8 cellular contexts compared by ENCODE assay signal in genomic region chr17:76738468-76738850, GRCh38. TPM values are rescaled to one million over a fixed set of nuclear protein-coding genes. Genes with fewer than 3 reads are reported as not detected.
DNase-seq lines count a peak whose midpoint lies in the region; ATAC-seq and TF ChIP-seq lines count a peak whose summit lies in the region.

No MANE protein-coding gene starts in this region.

- H3K27me3 Mint-ChIP-seq in activated T-cell treated with anti-CD3 and anti-CD28 coated beads, Interleukin-2, amount 50 U/mL, for 4 hours (ENCODE audit: low read depth) = no peaks in the 10 kb centered on the region
- peaks cover 7% of the 10 kb centered on the region for H3K27me3 Mint-ChIP-seq in activated naive CD8-positive, alpha-beta T cell treated with anti-CD3 and anti-CD28 coated beads for 36 hours

- peaks cover 1% of the 10 kb centered on the region for H3K36me3 ChIP-seq in kidney epithelial cell (ENCODE audit: control insufficient read depth, insufficient read depth, low read length)
- peaks cover 17 to 42% (median 34%) of the 10 kb centered on the region in 3 donors for H3K36me3 ChIP-seq in tibial artery

- H3K27me3 ChIP-seq in kidney epithelial cell (ENCODE audit: control insufficient read depth, insufficient read depth, low read length) (no peaks in the 10 kb centered on the region), tibial artery (no peaks in the 10 kb centered on the region)

- peak overlapping the region; percentile 99 for H3K27ac Mint-ChIP-seq in activated naive CD8-positive, alpha-beta T cell treated with anti-CD3 and anti-CD28 coated beads for 36 hours

- H3K4me1 ChIP-seq in tibial artery = peaks cover 0 to 51% (median 40%) of the 10 kb centered on the region in 4 donors

- intact Hi-C loops in tibial artery (cut with DNase I; ENCODE audit: low total_unique reads) = loop anchor here (10.0 kb wide), 1 partner anchor 1224 kb away; the partner anchor contains the start of genes CASKIN2 and TSEN54

- peak overlapping the region; percentile 97 to 100 for H3K27ac ChIP-seq in tibial artery

- ATAC-seq in activated T-cell treated with anti-CD3 and anti-CD28 coated beads, Interleukin-2, amount 50 U/mL, for 4 hours = no peak

- H3K4me1 Mint-ChIP-seq in activated T-cell treated with anti-CD3 and anti-CD28 coated beads, Interleukin-2, amount 50 U/mL, for 4 hours (ENCODE audit: low read depth) = peaks cover 29% of the 10 kb centered on the region
- H3K4me1 Mint-ChIP-seq in activated naive CD8-positive, alpha-beta T cell treated with anti-CD3 and anti-CD28 coated beads for 36 hours = peaks cover 33% of the 10 kb centered on the region

- H3K9me3 ChIP-seq in tibial artery = no peaks in the 10 kb centered on the region

- H3K4me3 ChIP-seq in kidney epithelial cell (ENCODE audit: low read depth, low read length) (peak overlapping the region; percentile 63), tibial artery (peak overlapping the region; percentile 89 to 99)

- peak overlapping the region; percentile 88 for H3K4me3 Mint-ChIP-seq in activated T-cell treated with anti-CD3 and anti-CD28 coated beads, Interleukin-2, amount 50 U/mL, for 4 hours
- peak overlapping the region; percentile 95 for H3K4me3 Mint-ChIP-seq in activated naive CD8-positive, alpha-beta T cell treated with anti-CD3 and anti-CD28 coated beads for 36 hours

- TF ChIP-seq CTCF in kidney epithelial cell (IDR thresholded peaks at IDR 0.05; ENCODE audit: insufficient read depth, low read length, poor library complexity, severe bottlenecking) = no peak
- no peak for TF ChIP-seq CTCF in tibial artery (IDR thresholded peaks at IDR 0.05)

- DNase-seq in activated T-cell treated with anti-CD3 and anti-CD28 coated beads, Interleukin-2, amount 50 U/mL, for 4 hours = no peak
- DNase-seq in activated T-cell treated with anti-CD3 and anti-CD28 coated beads for 4 hours (no peak), kidney epithelial cell (ENCODE audit: low read depth) (no peak), tibial artery (no peak), NCI-H2196 (lab: John Stamatoyannopoulos, UW; ENCODE audit: unreplicated experiment) (no peak), NCI-H1092 treated with DMSO at 0.1 percent for 48 hours (lab: John Stamatoyannopoulos, UW) (no peak)
- no peak for DNase-seq in activated naive CD8-positive, alpha-beta T cell treated with anti-CD3 and anti-CD28 coated beads for 36 hours
- no peak for DNase-seq in stimulated activated CD4-positive, alpha-beta T cell treated with anti-CD3 and anti-CD28 coated beads, Interleukin-2, amount 100 ng/mL, for 48 hours

- H3K36me3 Mint-ChIP-seq in activated T-cell treated with anti-CD3 and anti-CD28 coated beads, Interleukin-2, amount 50 U/mL, for 4 hours (ENCODE audit: insufficient read depth) = peaks cover 34% of the 10 kb centered on the region
- peaks cover 40% of the 10 kb centered on the region for H3K36me3 Mint-ChIP-seq in activated naive CD8-positive, alpha-beta T cell treated with anti-CD3 and anti-CD28 coated beads for 36 hours

- H3K9me3 Mint-ChIP-seq in activated T-cell treated with anti-CD3 and anti-CD28 coated beads, Interleukin-2, amount 50 U/mL, for 4 hours = no peaks in the 10 kb centered on the region
- H3K9me3 Mint-ChIP-seq in activated naive CD8-positive, alpha-beta T cell treated with anti-CD3 and anti-CD28 coated beads for 36 hours = no peaks in the 10 kb centered on the region

RNA-seq across cellular contexts. Expression of gene MFSD11, which starts 0.5 kb away (rescaled TPM):
- total RNA-seq in activated T-cell treated with anti-CD3 and anti-CD28 coated beads, Interleukin-2, amount 50 U/mL, for 4 hours = 10 to 100 TPM; 14.6 to 16.6 (median 15.1) TPM
- total RNA-seq in activated naive CD8-positive, alpha-beta T cell treated with anti-CD3 and anti-CD28 coated beads for 36 hours = 10 to 100 TPM; 14.4 to 16.0 TPM
- total RNA-seq in kidney epithelial cell = 17.5 and 21.2 TPM in 2 replicates

RNA-seq across cellular contexts. Expression of gene SRSF2, which starts 1.3 kb away (rescaled TPM):
- 100 to 1,000 TPM; 845 to 927 (median 920) TPM for total RNA-seq in activated T-cell treated with anti-CD3 and anti-CD28 coated beads, Interleukin-2, amount 50 U/mL, for 4 hours
- total RNA-seq in activated naive CD8-positive, alpha-beta T cell treated with anti-CD3 and anti-CD28 coated beads for 36 hours = 100 to 1,000 TPM; 549 to 571 TPM
- 185 and 217 TPM in 2 replicates for total RNA-seq in kidney epithelial cell

RNA-seq across cellular contexts. Expression of gene METTL23, which starts 11.8 kb away (rescaled TPM):
- 10 to 100 TPM; 31.4 to 34.4 (median 31.5) TPM for total RNA-seq in activated T-cell treated with anti-CD3 and anti-CD28 coated beads, Interleukin-2, amount 50 U/mL, for 4 hours
- total RNA-seq in activated naive CD8-positive, alpha-beta T cell treated with anti-CD3 and anti-CD28 coated beads for 36 hours = 10 to 100 TPM; 30.0 to 30.6 TPM
- total RNA-seq in kidney epithelial cell = 32.8 TPM in 2 replicates

RNA-seq across cellular contexts. Expression of gene JMJD6, which starts 12.1 kb away (rescaled TPM):
- total RNA-seq in activated T-cell treated with anti-CD3 and anti-CD28 coated beads, Interleukin-2, amount 50 U/mL, for 4 hours = 10 to 100 TPM; 67.3 to 73.2 (median 68.7) TPM
- total RNA-seq in activated naive CD8-positive, alpha-beta T cell treated with anti-CD3 and anti-CD28 coated beads for 36 hours = 10 to 100 TPM; 54.6 to 55.8 TPM
- 21.4 and 25.8 TPM in 2 replicates for total RNA-seq in kidney epithelial cell

RNA-seq across cellular contexts. Expression of gene MXRA7, which starts 27.7 kb away (rescaled TPM):
- 1 to 10 TPM; 2.0 to 2.3 (median 2.0) TPM for total RNA-seq in activated T-cell treated with anti-CD3 and anti-CD28 coated beads, Interleukin-2, amount 50 U/mL, for 4 hours
- total RNA-seq in activated naive CD8-positive, alpha-beta T cell treated with anti-CD3 and anti-CD28 coated beads for 36 hours = 10 to 100 TPM; 13.7 to 14.8 TPM
- 110 and 142 TPM in 2 replicates for total RNA-seq in kidney epithelial cell
